Comparison of ENCODE assay signal across 9 cellular contexts in the genomic region with DNA sequence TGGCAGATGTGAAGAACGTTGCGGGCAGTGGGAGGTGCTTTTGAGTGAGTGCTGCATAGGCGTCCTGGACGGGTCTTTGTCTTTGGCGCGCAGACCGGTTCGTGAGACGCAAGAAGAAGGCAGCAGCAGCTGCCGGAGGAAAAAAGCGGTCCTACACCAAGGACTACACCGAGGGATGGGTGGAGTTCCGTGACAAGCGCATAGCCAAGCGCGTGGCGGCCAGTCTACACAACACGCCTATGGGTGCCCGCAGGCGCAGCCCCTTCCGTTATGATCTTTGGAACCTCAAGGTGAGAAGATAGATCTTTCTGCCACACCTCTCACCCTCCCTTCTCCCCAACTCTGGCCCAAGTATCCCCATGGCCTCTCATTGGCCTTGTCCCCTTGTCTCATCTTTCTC. TPM values are rescaled to one million over a fixed set of nuclear protein-coding genes. Genes with fewer than 3 reads are reported as not detected.
DNase-seq lines count a peak whose midpoint lies in the region; ATAC-seq and TF ChIP-seq lines count a peak whose summit lies in the region.
"Had no signal": no experiment of that assay in that cellular context is flagged by ENCODE, and none has a peak within 500 bp of the region (broad histone marks: within the 10 kb centered on the region; RNA-seq: fewer than 3 reads in every experiment).

No MANE protein-coding gene starts in this region.

- H3K4me3 ChIP-seq in heart left ventricle (peak overlapping the region in 11 of 12 donors; percentile 67 to 96 (median 88)), adipocyte (ENCODE audit: low read length) (peak overlapping the region; percentile 98), lower lobe of right lung (peak overlapping the region; percentile 91), urinary bladder (ENCODE audit: low read depth, low read length) (peak overlapping the region; percentile 79)

- H3K27ac ChIP-seq in heart left ventricle (peak overlapping the region in 3 of 12 donors; percentile 86 to 90 (median 88)), lower lobe of right lung (no peak overlapping the region), urinary bladder (ENCODE audit: low read depth) (no peak overlapping the region)

- peak overlapping the region; percentile 97 for H3K9ac ChIP-seq in adipocyte (ENCODE audit: low read length)

- DNase-seq in heart left ventricle (no peak), left cardiac atrium (no peak), adipocyte (ENCODE audit: low read depth) (peak; percentile 4), lower lobe of right lung (peak; percentile 47), NCI-H446 treated with DMSO at 0.1 percent for 48 hours (lab: John Stamatoyannopoulos, UW) (no peak), cerebellar nuclear complex (lab: John Stamatoyannopoulos, UW) (no peak), NCI-H187 treated with DMSO at 0.1 percent for 48 hours (lab: John Stamatoyannopoulos, UW) (no peak)
- DNase-seq: activated naive CD4-positive, alpha-beta T cell had no signal

- TF ChIP-seq CTCF in heart left ventricle (IDR thresholded peaks at IDR 0.05) (no peak), lower lobe of right lung (IDR thresholded peaks at IDR 0.05) (no peak)

- H3K36me3 ChIP-seq in heart left ventricle (peaks cover 0 to 33% (median 27%) of the 10 kb centered on the region in 9 donors), adipocyte (ENCODE audit: control insufficient read depth, insufficient read depth, low read length, severe bottlenecking) (peaks cover 26% of the 10 kb centered on the region), lower lobe of right lung (peaks cover 27% of the 10 kb centered on the region), urinary bladder (ENCODE audit: insufficient read depth) (no peaks in the 10 kb centered on the region)

- H3K9me3 ChIP-seq in heart left ventricle (no peaks in the 10 kb centered on the region), adipocyte (ENCODE audit: control insufficient read depth, low read length) (no peaks in the 10 kb centered on the region), lower lobe of right lung (no peaks in the 10 kb centered on the region)

- TF ChIP-seq POLR2A in heart left ventricle (IDR thresholded peaks at IDR 0.05), result no peak

- H3K4me1 ChIP-seq in heart left ventricle, result peaks cover 0 to 36% (median 13%) of the 10 kb centered on the region in 12 donors
- peaks cover 15% of the 10 kb centered on the region for H3K4me1 ChIP-seq in adipocyte (ENCODE audit: control insufficient read depth, insufficient read depth, low read length)
- peaks cover 19% of the 10 kb centered on the region for H3K4me1 ChIP-seq in lower lobe of right lung
- H3K4me1 ChIP-seq in urinary bladder (ENCODE audit: insufficient read depth), result peaks cover 2% of the 10 kb centered on the region

- 61 to 68% (median 66%) methylated on average over 21 of the region's 21 CpGs for WGBS in heart left ventricle, 4 donors
- 64% methylated on average over 21 of the region's 21 CpGs for WGBS in urinary bladder

- H3K27me3 ChIP-seq in heart left ventricle (peaks cover 0 to 20% (median 11%) of the 10 kb centered on the region in 9 donors), adipocyte (replicated peaks; ENCODE audit: control insufficient read depth, insufficient read depth, low read length) (no peaks in the 10 kb centered on the region), lower lobe of right lung (ENCODE audit: low read depth) (peaks cover 10% of the 10 kb centered on the region)

- intact Hi-C loops in heart left ventricle (cut with DNase I), result loop anchor here in 7 of 10 donors (2.0 to 10.0 kb wide), 5 partner anchors 256 to 1267 kb away; a partner anchor contains a TSS
- intact Hi-C loops in left cardiac atrium (cut with DNase I), result loop anchor here in 1 of 2 donors (10.0 kb wide), 1 partner anchor 253 kb away; no protein-coding TSS in a partner anchor
- intact Hi-C loops in lower lobe of right lung (cut with DNase I), result loop anchor here (10.0 kb wide), 1 partner anchor 263 kb away; no protein-coding TSS in a partner anchor

- no peak for ATAC-seq in heart left ventricle
- no peak for ATAC-seq in left cardiac atrium
- ATAC-seq in lower lobe of right lung, result no peak

RNA-seq across cellular contexts. Expression of gene ABT1, which starts 1.1 kb away (rescaled TPM):
- total RNA-seq in heart left ventricle, result 10 to 100 TPM in 2 of 9 donors, 1 to 10 TPM in 7; 7.2 to 10.8 (median 8.2) TPM
- 10 to 100 TPM in 1 of 2 donors, 1 to 10 TPM in 1; 7.1 to 12.0 TPM for polyA plus RNA-seq in heart left ventricle
- total RNA-seq in left cardiac atrium, result 10 to 100 TPM in 1 of 2 donors, 1 to 10 TPM in 1; 8.2 to 10.7 TPM
- 13.5 TPM for total RNA-seq in lower lobe of right lung
- 12.3 TPM for total RNA-seq in urinary bladder
- 19.6 TPM for polyA plus RNA-seq in urinary bladder

RNA-seq across cellular contexts. Expression of gene HMGN4, which starts 59.7 kb away (rescaled TPM):
- total RNA-seq in heart left ventricle, result 10 to 100 TPM; 22.4 to 34.7 (median 32.1) TPM
- 10 to 100 TPM in 1 of 2 donors, 1 to 10 TPM in 1; 5.8 to 52.8 TPM for polyA plus RNA-seq in heart left ventricle
- 10 to 100 TPM; 29.4 to 38.6 TPM for total RNA-seq in left cardiac atrium
- total RNA-seq in lower lobe of right lung, result 42.9 TPM
- total RNA-seq in urinary bladder, result 71.5 TPM
- polyA plus RNA-seq in urinary bladder, result 90.7 TPM

Comparison
In these comparisons a context has a peak if more than half of its experiments do, and no peak if none do; other contexts are left out.
1. DNase-seq: peak in adipocyte (single experiment) and lower lobe of right lung (single experiment); none in heart left ventricle (0 of 5), left cardiac atrium (single experiment), NCI-H446 treated with DMSO at 0.1 percent for 48 hours (single experiment), cerebellar nuclear complex (0 of 2) and NCI-H187 treated with DMSO at 0.1 percent for 48 hours (single experiment).
2. Peak in every context shown above with its lines, with median percentiles within 50 percentile points of each other: H3K4me3 ChIP-seq.